ENCODE assay signal across 12 cellular contexts in genomic region chr3:15007681-15008141, GRCh38. TPM values are rescaled to one million over a fixed set of nuclear protein-coding genes. Genes with fewer than 3 reads are reported as not detected.
DNase-seq lines count a peak whose midpoint lies in the region; ATAC-seq and TF ChIP-seq lines count a peak whose summit lies in the region.
"Had no signal": no experiment of that assay in that cellular context is flagged by ENCODE, and none has a peak within 500 bp of the region (broad histone marks: within the 10 kb centered on the region; RNA-seq: fewer than 3 reads in every experiment).

No MANE protein-coding gene starts in this region.

- H3K27me3 Mint-ChIP-seq in central memory CD8-positive, alpha-beta T cell = no peaks in the 10 kb centered on the region
- H3K27me3 Mint-ChIP-seq in memory B cell = no peaks in the 10 kb centered on the region
- H3K27me3 Mint-ChIP-seq in progenitor cell of endocrine pancreas = no peaks in the 10 kb centered on the region
- H3K27me3 Mint-ChIP-seq: CD4-positive, CD25-positive, alpha-beta regulatory T cell had no signal

- H3K27ac Mint-ChIP-seq in central memory CD8-positive, alpha-beta T cell (ENCODE audit: low read depth) = peak overlapping the region; percentile 60
- H3K27ac Mint-ChIP-seq in memory B cell (peak overlapping the region; percentile 55), progenitor cell of endocrine pancreas (no peak overlapping the region)
- H3K27ac Mint-ChIP-seq: neural progenitor cell had no signal

- no peak overlapping the region for H3K4me3 Mint-ChIP-seq in central memory CD8-positive, alpha-beta T cell
- H3K4me3 Mint-ChIP-seq in memory B cell (no peak overlapping the region), progenitor cell of endocrine pancreas (ENCODE audit: low read depth) (no peak overlapping the region)
- H3K4me3 Mint-ChIP-seq: CD4-positive, CD25-positive, alpha-beta regulatory T cell; neural progenitor cell had no signal

- DNase-seq in AG09319 (ENCODE audit: extremely low read depth, low read depth) (peak; percentile 68), NCI-H2029 (lab: John Stamatoyannopoulos, UW) (peak; percentile 96), memory B cell (ENCODE audit: low spot score in 2 of 2) (no peak), progenitor cell of endocrine pancreas (ENCODE audit: low spot score, unreplicated experiment) (no peak)
- DNase-seq in central memory CD8-positive, alpha-beta T cell (ENCODE audit: low spot score in 2 of 2) = no peak
- DNase-seq: CD4-positive, CD25-positive, alpha-beta regulatory T cell; kidney; stimulated activated CD4-positive, alpha-beta T cell treated with anti-CD3 and anti-CD28 coated beads, Interleukin-2, amount 100 ng/mL, for 24 hours had no signal

- ATAC-seq in central memory CD8-positive, alpha-beta T cell (replicated peaks; ENCODE audit: extremely low read depth, poor library complexity, severe bottlenecking) = no peak
- ATAC-seq in memory B cell (ENCODE audit: low read depth) = no peak
- no peak for ATAC-seq in HG02642 (IDR thresholded peaks at IDR 0.05; ENCODE audit: poor library complexity, unreplicated experiment)
- ATAC-seq in HG02981 (IDR thresholded peaks at IDR 0.05; ENCODE audit: unreplicated experiment) = no peak
- no peak for ATAC-seq in GM18870 (IDR thresholded peaks at IDR 0.05; ENCODE audit: unreplicated experiment)

- H3K36me3 Mint-ChIP-seq in central memory CD8-positive, alpha-beta T cell (ENCODE audit: insufficient read depth) = peaks cover 39% of the 10 kb centered on the region
- H3K36me3 Mint-ChIP-seq in memory B cell (peaks cover 30% of the 10 kb centered on the region), progenitor cell of endocrine pancreas (ENCODE audit: insufficient read depth) (peaks cover 27% of the 10 kb centered on the region)

- H3K9me3 Mint-ChIP-seq in central memory CD8-positive, alpha-beta T cell = no peaks in the 10 kb centered on the region
- H3K9me3 Mint-ChIP-seq in memory B cell (no peaks in the 10 kb centered on the region), progenitor cell of endocrine pancreas (ENCODE audit: low read depth) (no peaks in the 10 kb centered on the region)

- no peak for TF ChIP-seq CTCF in AG09319 (IDR thresholded peaks at IDR 0.05; ENCODE audit: low read depth, low read length)
- TF ChIP-seq CTCF in progenitor cell of endocrine pancreas (IDR thresholded peaks at IDR 0.05; ENCODE audit: unreplicated experiment) = no peak

- H3K4me1 Mint-ChIP-seq in central memory CD8-positive, alpha-beta T cell = peaks cover 19% of the 10 kb centered on the region
- H3K4me1 Mint-ChIP-seq in memory B cell (peaks cover 6% of the 10 kb centered on the region), progenitor cell of endocrine pancreas (ENCODE audit: low read depth) (no peaks in the 10 kb centered on the region)

RNA-seq across cellular contexts. Expression of gene MRPS25, which starts 57.4 kb away (rescaled TPM):
- 49.0 and 59.3 TPM in 2 replicates for total RNA-seq in progenitor cell of endocrine pancreas

Comparison
In these comparisons a context has a peak if more than half of its experiments do, and no peak if none do; other contexts are left out.
1. DNase-seq: peak in AG09319 (single experiment) and NCI-H2029 (single experiment); none in central memory CD8-positive, alpha-beta T cell (0 of 2), memory B cell (0 of 2) and progenitor cell of endocrine pancreas (single experiment).